Comparison of ENCODE assay signal across 8 cellular contexts in genomic region chr10:49164587-49165188, GRCh38. TPM values are rescaled to one million over a fixed set of nuclear protein-coding genes. Genes with fewer than 3 reads are reported as not detected.
DNase-seq lines count a peak whose midpoint lies in the region; ATAC-seq, FAIRE-seq and TF ChIP-seq lines count a peak whose summit lies in the region.

No MANE protein-coding gene starts in this region.

- TF ChIP-seq POLR2A in H54 (IDR thresholded peaks at IDR 0.05; ENCODE audit: low read depth, low read length): no peak

- TF ChIP-seq CTCF in C4-2B (conservative IDR thresholded peaks at IDR 0.05) (peak; percentile 86), coronary artery (IDR thresholded peaks at IDR 0.05) (peak; percentile 55)

- peak; percentile 85 for ATAC-seq in GM18907 (IDR thresholded peaks at IDR 0.05; ENCODE audit: unreplicated experiment)
- ATAC-seq in HG03196 (IDR thresholded peaks at IDR 0.05; ENCODE audit: unreplicated experiment): peak; percentile 54

- FAIRE-seq in H54 (lab: Jason Lieb, UNC): no peak

- DNase-seq in SK-N-DZ (ENCODE audit: low spot score): peak; percentile 63
- no peak for DNase-seq in coronary artery (ENCODE audit: low spot score)
- DNase-seq in medulla oblongata (ENCODE audit: extremely low spot score): peak; percentile 41
- no peak for DNase-seq in NCI-H1105 (lab: John Stamatoyannopoulos, UW)
- no peak for DNase-seq in H54 (ENCODE audit: insufficient read length, low spot score)

- H3K27ac ChIP-seq in C4-2B: no peak overlapping the region
- H3K27ac ChIP-seq in coronary artery: no peak overlapping the region

- no peak overlapping the region for H3K4me3 ChIP-seq in coronary artery

RNA-seq across cellular contexts. Expression of gene TMEM273, which starts 23.5 kb away (rescaled TPM):
- 2.6 and 4.7 TPM in 2 replicates for polyA plus RNA-seq in SK-N-DZ (2014; cell fraction: cytosol; rRNA removed)
- polyA plus RNA-seq in SK-N-DZ (2014; cell fraction: nucleus; rRNA removed): 5.3 and 8.4 TPM in 2 replicates

RNA-seq across cellular contexts. Expression of gene FAM170B, which starts 30.9 kb away (rescaled TPM):
- not detected in 2 replicates for polyA plus RNA-seq in SK-N-DZ (2014; cell fraction: cytosol; rRNA removed)
- not detected in 2 replicates for polyA plus RNA-seq in SK-N-DZ (2014; cell fraction: nucleus; rRNA removed)

RNA-seq across cellular contexts. Expression of gene VSTM4, which starts 49.4 kb away (rescaled TPM):
- polyA plus RNA-seq in SK-N-DZ (2014; cell fraction: cytosol; rRNA removed): 2.8 and 3.8 TPM in 2 replicates
- 2.0 and 2.2 TPM in 2 replicates for polyA plus RNA-seq in SK-N-DZ (2014; cell fraction: nucleus; rRNA removed)

Comparison
In these comparisons a context has a peak if more than half of its experiments do, and no peak if none do; other contexts are left out.
1. DNase-seq: peak in SK-N-DZ (single experiment) and medulla oblongata (single experiment); none in coronary artery (single experiment), NCI-H1105 (single experiment) and H54 (single experiment).